Comparison of ENCODE assay signal across 2 cellular contexts in the genomic region with DNA sequence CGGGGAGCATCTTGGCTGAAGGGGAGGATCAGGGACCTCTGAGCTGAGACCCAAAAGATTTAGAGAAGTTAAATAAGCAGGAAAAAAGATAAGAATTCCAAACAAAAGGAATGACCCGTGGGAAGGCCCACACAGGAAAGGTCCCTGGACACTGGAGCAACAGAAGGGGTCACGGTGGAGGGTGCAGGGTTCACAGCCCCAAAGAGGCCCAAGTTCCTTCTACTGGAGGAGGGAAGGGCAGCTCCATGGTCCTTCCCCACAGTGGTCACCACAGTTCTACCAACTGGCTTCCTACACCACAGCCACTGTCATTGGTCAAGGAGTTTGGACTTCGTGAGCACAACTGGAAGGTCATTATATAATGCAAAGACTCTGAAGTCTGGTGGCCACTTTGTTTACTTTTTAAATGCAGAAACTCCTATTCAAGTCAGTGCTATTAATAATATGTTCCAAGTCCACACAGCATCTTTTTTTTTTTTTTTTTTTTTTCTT.
TF ChIP-seq lines count a peak whose summit lies in the region.

No MANE protein-coding gene starts in this region.

TF ChIP-seq in HepG2, 621 proteins besides CTCF, POLR2A, EP300 and RAD21 (continued from another document):
- TF ChIP-seq, protein P1, sequence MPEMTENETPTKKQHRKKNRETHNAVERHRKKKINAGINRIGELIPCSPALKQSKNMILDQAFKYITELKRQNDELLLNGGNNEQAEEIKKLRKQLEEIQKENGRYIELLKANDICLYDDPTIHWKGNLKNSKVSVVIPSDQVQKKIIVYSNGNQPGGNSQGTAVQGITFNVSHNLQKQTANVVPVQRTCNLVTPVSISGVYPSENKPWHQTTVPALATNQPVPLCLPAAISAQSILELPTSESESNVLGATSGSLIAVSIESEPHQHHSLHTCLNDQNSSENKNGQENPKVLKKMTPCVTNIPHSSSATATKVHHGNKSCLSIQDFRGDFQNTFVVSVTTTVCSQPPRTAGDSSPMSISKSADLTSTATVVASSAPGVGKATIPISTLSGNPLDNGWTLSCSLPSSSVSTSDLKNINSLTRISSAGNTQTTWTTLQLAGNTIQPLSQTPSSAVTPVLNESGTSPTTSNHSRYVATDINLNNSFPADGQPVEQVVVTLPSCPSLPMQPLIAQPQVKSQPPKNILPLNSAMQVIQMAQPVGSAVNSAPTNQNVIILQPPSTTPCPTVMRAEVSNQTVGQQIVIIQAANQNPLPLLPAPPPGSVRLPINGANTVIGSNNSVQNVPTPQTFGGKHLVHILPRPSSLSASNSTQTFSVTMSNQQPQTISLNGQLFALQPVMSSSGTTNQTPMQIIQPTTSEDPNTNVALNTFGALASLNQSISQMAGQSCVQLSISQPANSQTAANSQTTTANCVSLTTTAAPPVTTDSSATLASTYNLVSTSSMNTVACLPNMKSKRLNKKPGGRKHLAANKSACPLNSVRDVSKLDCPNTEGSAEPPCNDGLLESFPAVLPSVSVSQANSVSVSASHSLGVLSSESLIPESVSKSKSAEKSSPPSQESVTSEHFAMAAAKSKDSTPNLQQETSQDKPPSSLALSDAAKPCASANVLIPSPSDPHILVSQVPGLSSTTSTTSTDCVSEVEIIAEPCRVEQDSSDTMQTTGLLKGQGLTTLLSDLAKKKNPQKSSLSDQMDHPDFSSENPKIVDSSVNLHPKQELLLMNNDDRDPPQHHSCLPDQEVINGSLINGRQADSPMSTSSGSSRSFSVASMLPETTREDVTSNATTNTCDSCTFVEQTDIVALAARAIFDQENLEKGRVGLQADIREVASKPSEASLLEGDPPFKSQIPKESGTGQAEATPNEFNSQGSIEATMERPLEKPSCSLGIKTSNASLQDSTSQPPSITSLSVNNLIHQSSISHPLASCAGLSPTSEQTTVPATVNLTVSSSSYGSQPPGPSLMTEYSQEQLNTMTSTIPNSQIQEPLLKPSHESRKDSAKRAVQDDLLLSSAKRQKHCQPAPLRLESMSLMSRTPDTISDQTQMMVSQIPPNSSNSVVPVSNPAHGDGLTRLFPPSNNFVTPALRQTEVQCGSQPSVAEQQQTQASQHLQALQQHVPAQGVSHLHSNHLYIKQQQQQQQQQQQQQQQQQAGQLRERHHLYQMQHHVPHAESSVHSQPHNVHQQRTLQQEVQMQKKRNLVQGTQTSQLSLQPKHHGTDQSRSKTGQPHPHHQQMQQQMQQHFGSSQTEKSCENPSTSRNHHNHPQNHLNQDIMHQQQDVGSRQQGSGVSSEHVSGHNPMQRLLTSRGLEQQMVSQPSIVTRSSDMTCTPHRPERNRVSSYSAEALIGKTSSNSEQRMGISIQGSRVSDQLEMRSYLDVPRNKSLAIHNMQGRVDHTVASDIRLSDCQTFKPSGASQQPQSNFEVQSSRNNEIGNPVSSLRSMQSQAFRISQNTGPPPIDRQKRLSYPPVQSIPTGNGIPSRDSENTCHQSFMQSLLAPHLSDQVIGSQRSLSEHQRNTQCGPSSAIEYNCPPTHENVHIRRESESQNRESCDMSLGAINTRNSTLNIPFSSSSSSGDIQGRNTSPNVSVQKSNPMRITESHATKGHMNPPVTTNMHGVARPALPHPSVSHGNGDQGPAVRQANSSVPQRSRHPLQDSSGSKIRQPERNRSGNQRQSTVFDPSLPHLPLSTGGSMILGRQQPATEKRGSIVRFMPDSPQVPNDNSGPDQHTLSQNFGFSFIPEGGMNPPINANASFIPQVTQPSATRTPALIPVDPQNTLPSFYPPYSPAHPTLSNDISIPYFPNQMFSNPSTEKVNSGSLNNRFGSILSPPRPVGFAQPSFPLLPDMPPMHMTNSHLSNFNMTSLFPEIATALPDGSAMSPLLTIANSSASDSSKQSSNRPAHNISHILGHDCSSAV (CRISPR knock-in tag; IDR thresholded peaks at IDR 0.05; ENCODE audit: borderline replicate concordance) = no peak
- TF ChIP-seq, protein P2, sequence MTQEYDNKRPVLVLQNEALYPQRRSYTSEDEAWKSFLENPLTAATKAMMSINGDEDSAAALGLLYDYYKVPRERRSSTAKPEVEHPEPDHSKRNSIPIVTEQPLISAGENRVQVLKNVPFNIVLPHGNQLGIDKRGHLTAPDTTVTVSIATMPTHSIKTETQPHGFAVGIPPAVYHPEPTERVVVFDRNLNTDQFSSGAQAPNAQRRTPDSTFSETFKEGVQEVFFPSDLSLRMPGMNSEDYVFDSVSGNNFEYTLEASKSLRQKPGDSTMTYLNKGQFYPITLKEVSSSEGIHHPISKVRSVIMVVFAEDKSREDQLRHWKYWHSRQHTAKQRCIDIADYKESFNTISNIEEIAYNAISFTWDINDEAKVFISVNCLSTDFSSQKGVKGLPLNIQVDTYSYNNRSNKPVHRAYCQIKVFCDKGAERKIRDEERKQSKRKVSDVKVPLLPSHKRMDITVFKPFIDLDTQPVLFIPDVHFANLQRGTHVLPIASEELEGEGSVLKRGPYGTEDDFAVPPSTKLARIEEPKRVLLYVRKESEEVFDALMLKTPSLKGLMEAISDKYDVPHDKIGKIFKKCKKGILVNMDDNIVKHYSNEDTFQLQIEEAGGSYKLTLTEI (CRISPR knock-in tag; conservative IDR thresholded peaks at IDR 0.05) = no peak

TF ChIP-seq in HEK293T, 16 proteins besides CTCF, POLR2A, EP300 and RAD21 (continued from another document):
- TF ChIP-seq, protein P3, sequence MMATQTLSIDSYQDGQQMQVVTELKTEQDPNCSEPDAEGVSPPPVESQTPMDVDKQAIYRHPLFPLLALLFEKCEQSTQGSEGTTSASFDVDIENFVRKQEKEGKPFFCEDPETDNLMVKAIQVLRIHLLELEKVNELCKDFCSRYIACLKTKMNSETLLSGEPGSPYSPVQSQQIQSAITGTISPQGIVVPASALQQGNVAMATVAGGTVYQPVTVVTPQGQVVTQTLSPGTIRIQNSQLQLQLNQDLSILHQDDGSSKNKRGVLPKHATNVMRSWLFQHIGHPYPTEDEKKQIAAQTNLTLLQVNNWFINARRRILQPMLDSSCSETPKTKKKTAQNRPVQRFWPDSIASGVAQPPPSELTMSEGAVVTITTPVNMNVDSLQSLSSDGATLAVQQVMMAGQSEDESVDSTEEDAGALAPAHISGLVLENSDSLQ (IDR thresholded peaks at IDR 0.05) = no peak
- TF ChIP-seq BHLHE40 (IDR thresholded peaks at IDR 0.05; ENCODE audit: borderline replicate concordance) (no peak), CTBP1 (IDR thresholded peaks at IDR 0.05; ENCODE audit: borderline replicate concordance) (no peak), ARNT (IDR thresholded peaks at IDR 0.05) (no peak), ZNF384 (IDR thresholded peaks at IDR 0.05) (no peak)
TF ChIP-seq in HEK293T: peak in this region for 0.
